Comparison of ENCODE assay signal across 10 cellular contexts in genomic region chr7:114825423-114825951, GRCh38.
DNase-seq lines count a peak whose midpoint lies in the region; ATAC-seq lines count a peak whose summit lies in the region.
"Had no signal": no experiment of that assay in that cellular context is flagged by ENCODE, and none has a peak within 500 bp of the region (broad histone marks: within the 10 kb centered on the region; RNA-seq: fewer than 3 reads in every experiment).

No MANE protein-coding gene starts in this region.

- H3K27me3 Mint-ChIP-seq in activated CD4-positive, alpha-beta T cell treated with anti-CD3 and anti-CD28 coated beads, Interleukin-2, amount 10 ng/mL, durations not matched to agents 7 days and 5 days = no peaks in the 10 kb centered on the region

- CTCF ChIA-PET in activated CD4-positive, alpha-beta T cell treated with anti-CD3 and anti-CD28 coated beads, Interleukin-2, amount 10 ng/mL, durations not matched to agents 7 days and 5 days (lab: Charles Lee) = interaction anchor here (0.5 to 0.6 kb wide), 2 partner anchors 332 to 409 kb away, joined by 3 read pairs; no protein-coding TSS in a partner anchor

- H3K9me3 Mint-ChIP-seq in activated CD4-positive, alpha-beta T cell treated with anti-CD3 and anti-CD28 coated beads, Interleukin-2, amount 10 ng/mL, durations not matched to agents 7 days and 5 days = peaks cover 22% of the 10 kb centered on the region

- peak; percentile 82 for ATAC-seq in stimulated activated naive CD8-positive, alpha-beta T cell treated with anti-CD3 and anti-CD28 coated beads, Interleukin-15, Interleukin-2, amounts not matched to agents 100 U/mL and 50 U/mL, for 24 hours

- peaks cover 4% of the 10 kb centered on the region for H3K36me3 Mint-ChIP-seq in activated CD4-positive, alpha-beta T cell treated with anti-CD3 and anti-CD28 coated beads, Interleukin-2, amount 10 ng/mL, durations not matched to agents 7 days and 5 days (ENCODE audit: low read depth)

- H3K4me1 Mint-ChIP-seq in activated CD4-positive, alpha-beta T cell treated with anti-CD3 and anti-CD28 coated beads, Interleukin-2, amount 10 ng/mL, durations not matched to agents 7 days and 5 days = peaks cover 11% of the 10 kb centered on the region

- no peak overlapping the region for H3K4me3 Mint-ChIP-seq in activated CD4-positive, alpha-beta T cell treated with anti-CD3 and anti-CD28 coated beads, Interleukin-2, amount 10 ng/mL, durations not matched to agents 7 days and 5 days

- H3K27ac Mint-ChIP-seq in activated CD4-positive, alpha-beta T cell treated with anti-CD3 and anti-CD28 coated beads, Interleukin-2, amount 10 ng/mL, durations not matched to agents 7 days and 5 days = no peak overlapping the region

- POLR2A ChIA-PET in activated CD4-positive, alpha-beta T cell treated with anti-CD3 and anti-CD28 coated beads, Interleukin-2, amount 10 ng/mL, durations not matched to agents 7 days and 5 days (lab: Charles Lee) = no interaction called here

- peak; percentile 53 for DNase-seq in activated T-cell treated with anti-CD3 and anti-CD28 coated beads for 24 hours (ENCODE audit: low read depth)
- no peak for DNase-seq in activated T-cell treated with anti-CD3 and anti-CD28 coated beads, Interleukin-2, amount 50 U/mL, for 1 hour
- peak; percentile 25 for DNase-seq in activated CD4-positive, alpha-beta T cell treated with anti-CD3 and anti-CD28 coated beads, Interleukin-2, amount 10 ng/mL, durations not matched to agents 7 days and 5 days
- DNase-seq in iPS DF 19.7 (ENCODE audit: low read depth, low spot score) = peak; percentile 73
- DNase-seq in stimulated activated naive CD8-positive, alpha-beta T cell treated with anti-CD3 and anti-CD28 coated beads, Interleukin-15, Interleukin-2, amounts not matched to agents 100 U/mL and 50 U/mL, for 24 hours = peak; percentile 31
- no peak for DNase-seq in SKM-1 (lab: John Stamatoyannopoulos, UW; ENCODE audit: unreplicated experiment)
- no peak for DNase-seq in retina
- no peak for DNase-seq in nucleus accumbens (lab: John Stamatoyannopoulos, UW)
- DNase-seq: aorta, NCI-H526 treated with DMSO at 0.1 percent for 48 hours had no signal

Comparison
In these comparisons a context has a peak if more than half of its experiments do, and no peak if none do; other contexts are left out.
1. DNase-seq: peak in activated T-cell treated with anti-CD3 and anti-CD28 coated beads for 24 hours (single experiment), activated CD4-positive, alpha-beta T cell treated with anti-CD3 and anti-CD28 coated beads, Interleukin-2, amount 10 ng/mL, durations not matched to agents 7 days and 5 days (single experiment), iPS DF 19.7 (single experiment) and stimulated activated naive CD8-positive, alpha-beta T cell treated with anti-CD3 and anti-CD28 coated beads, Interleukin-15, Interleukin-2, amounts not matched to agents 100 U/mL and 50 U/mL, for 24 hours (single experiment); none in activated T-cell treated with anti-CD3 and anti-CD28 coated beads, Interleukin-2, amount 50 U/mL, for 1 hour (single experiment), SKM-1 (single experiment), retina (single experiment) and nucleus accumbens (0 of 56).